1 cellular context compared by ENCODE assay signal in the genomic region with DNA sequence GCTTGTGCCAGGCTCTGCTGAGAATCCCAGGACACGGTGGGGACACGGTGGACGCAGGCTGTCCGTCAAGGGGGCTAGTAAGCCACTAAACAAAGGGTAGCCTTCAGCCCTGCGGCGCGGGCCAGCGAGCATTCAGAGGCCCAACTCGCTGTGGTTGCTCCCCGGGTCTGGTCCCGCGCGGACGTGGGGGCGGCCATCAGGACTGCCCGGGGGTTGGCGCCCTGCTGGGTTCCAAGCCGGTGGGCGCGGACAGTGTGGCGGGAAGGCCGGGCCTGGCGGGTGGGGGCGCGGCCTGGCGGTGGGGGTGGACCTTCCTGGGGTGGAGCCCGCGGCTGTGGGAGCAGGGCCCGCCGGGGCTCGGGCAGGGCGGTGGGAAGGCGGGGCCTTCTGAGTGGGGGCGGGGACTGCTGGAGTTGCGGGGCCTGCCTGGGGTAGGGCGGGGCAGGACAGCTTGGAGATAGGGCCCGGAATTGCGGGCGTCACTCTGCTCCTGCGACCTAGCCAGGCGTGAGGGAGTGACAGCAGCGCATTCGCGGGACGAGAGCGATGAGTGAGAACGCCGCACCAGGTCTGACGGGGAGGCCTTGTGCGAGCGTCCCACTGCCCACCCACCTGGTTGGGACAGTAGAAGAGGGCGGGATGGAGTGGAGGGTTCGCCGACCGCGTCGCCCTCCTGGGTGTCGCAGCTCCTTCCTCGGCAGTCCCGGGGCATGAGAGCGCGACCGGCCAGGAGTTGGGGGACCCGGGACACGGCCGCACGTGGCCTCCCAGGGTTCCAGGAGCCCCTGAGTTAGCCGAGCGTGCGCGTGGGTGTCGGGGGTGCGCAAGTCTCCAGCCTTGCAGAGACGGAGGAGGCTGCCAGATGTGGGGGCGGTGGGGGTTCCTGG.
TF ChIP-seq lines count a peak whose summit lies in the region.

A gene with protein sequence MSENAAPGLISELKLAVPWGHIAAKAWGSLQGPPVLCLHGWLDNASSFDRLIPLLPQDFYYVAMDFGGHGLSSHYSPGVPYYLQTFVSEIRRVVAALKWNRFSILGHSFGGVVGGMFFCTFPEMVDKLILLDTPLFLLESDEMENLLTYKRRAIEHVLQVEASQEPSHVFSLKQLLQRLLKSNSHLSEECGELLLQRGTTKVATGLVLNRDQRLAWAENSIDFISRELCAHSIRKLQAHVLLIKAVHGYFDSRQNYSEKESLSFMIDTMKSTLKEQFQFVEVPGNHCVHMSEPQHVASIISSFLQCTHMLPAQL (plus strand): TSS at position 482 of the 887 bp plus-strand sequence. CDS start 65 bp downstream, at position 547.

TF ChIP-seq in H1, 55 proteins besides CTCF, POLR2A, EP300 and RAD21:
- TF ChIP-seq CREB1 (IDR thresholded peaks at IDR 0.05) (0 out of 2 replicates have a peak, but pooled peaks have one; percentile 9), BACH1 (IDR thresholded peaks at IDR 0.05; ENCODE audit: low read length) (peak; percentile 45; the same call in 1 of the 2 replicates), CEBPB (IDR thresholded peaks at IDR 0.05; ENCODE audit: low read depth, low read length) (no peak), KDM4A (IDR thresholded peaks at IDR 0.05; ENCODE audit: low read depth, low read length, severe bottlenecking) (peak; percentile 39), TAF1 (IDR thresholded peaks at IDR 0.05; ENCODE audit: low read depth, low read length) (0 out of 2 replicates have a peak, but pooled peaks have one; percentile 32)
